In the genomic region with DNA sequence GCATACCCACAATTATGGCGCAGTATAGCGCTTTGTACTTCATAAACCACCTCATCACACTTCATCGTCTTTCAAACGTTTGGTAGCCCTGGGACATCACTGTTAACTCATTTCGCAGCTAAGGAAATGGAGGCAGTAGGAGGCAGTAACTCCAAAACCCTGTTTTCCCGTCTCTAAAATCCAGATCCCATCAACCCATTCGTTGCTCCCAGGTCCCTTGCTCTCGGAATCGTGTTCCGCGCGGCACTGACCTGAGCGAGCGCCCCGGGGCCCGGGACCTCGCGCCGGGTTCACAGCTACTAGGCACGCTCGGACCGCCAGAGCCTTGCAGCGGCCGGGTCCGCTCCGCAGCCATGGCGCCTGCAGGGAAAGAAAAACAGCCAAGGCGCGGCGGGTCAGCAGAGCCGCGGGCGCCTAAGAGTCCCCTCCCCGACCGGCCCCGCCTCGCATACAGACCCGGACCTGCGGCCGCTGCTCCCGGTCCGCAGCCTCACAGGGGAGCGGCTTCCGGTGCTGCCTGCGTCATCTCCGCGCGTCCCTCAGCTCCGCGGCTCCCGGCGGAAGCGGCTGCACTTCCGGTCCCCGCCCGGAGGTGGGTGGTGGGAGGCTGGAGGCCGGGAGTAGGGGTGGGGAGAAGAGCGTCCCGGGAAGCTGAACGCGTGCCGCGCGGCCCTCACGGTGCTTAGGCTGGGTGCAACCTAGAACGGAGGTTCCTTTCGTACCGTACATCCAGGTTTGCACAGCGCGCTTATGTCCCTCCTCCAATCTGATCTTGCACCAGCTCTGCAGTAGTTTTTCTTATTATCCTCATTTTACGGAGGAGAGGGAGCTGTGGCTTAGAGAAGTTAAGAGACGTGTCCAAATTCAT, we compare ENCODE assay signal across 8 cellular contexts. TPM values are rescaled to one million over a fixed set of nuclear protein-coding genes. Genes with fewer than 3 reads are reported as not detected.
DNase-seq lines count a peak whose midpoint lies in the region; ATAC-seq and TF ChIP-seq lines count a peak whose summit lies in the region.

TSS of gene FBXW2 (minus strand) at position 519 of the 868 bp plus-strand sequence. CDS start 5,158 bp downstream, outside the sequence.

- peak; percentile 22 for TF ChIP-seq CTCF in liver (IDR thresholded peaks at IDR 0.05; ENCODE audit: low read depth, low read length, missing input control)

- H3K27me3 ChIP-seq in liver (ENCODE audit: control insufficient read depth in 4 of 4, insufficient read depth in 4 of 4, low read length in 3 of 4): no peaks in the 10 kb centered on the region

- H3K27ac Mint-ChIP-seq in activated CD4-positive, alpha-beta memory T cell treated with anti-CD3 and anti-CD28 coated beads for 36 hours: peak within 1 kb of the TSS; percentile 93

- under 1% methylated on average over 72 of the region's 72 CpGs for WGBS in liver

- H3K4me1 ChIP-seq in liver (ENCODE audit: control insufficient read depth in 4 of 4, insufficient read depth in 4 of 4, low read length in 3 of 4): peaks cover 0 to 46% (median 28%) of the 10 kb centered on the region in 4 donors

- peaks cover 0 to 1% (median 0%) of the 10 kb centered on the region in 4 donors for H3K36me3 ChIP-seq in liver (ENCODE audit: control insufficient read depth in 4 of 4, insufficient read depth in 3 of 4, low read depth in 1 of 4, low read length in 3 of 4)

- peak within 1 kb of the TSS; percentile 80 for H3K4me3 Mint-ChIP-seq in activated CD4-positive, alpha-beta memory T cell treated with anti-CD3 and anti-CD28 coated beads for 36 hours

- peak within 1 kb of the TSS; percentile 98 to 100 (median 98) for H3K4me3 ChIP-seq in liver (ENCODE audit: low read depth in 1 of 3, low read length in 3 of 3)

- no peaks in the 10 kb centered on the region for H3K9me3 ChIP-seq in liver (ENCODE audit: control insufficient read depth in 4 of 4, low read length in 3 of 4)

- peak; percentile 48 to 56 for TF ChIP-seq RAD21 in liver (IDR thresholded peaks at IDR 0.05)

- peaks cover 42% of the 10 kb centered on the region for H3K4me1 Mint-ChIP-seq in activated CD4-positive, alpha-beta memory T cell treated with anti-CD3 and anti-CD28 coated beads for 36 hours (ENCODE audit: low read depth)

- peaks cover 4% of the 10 kb centered on the region for H3K36me3 Mint-ChIP-seq in activated CD4-positive, alpha-beta memory T cell treated with anti-CD3 and anti-CD28 coated beads for 36 hours

- peak within 1 kb of the TSS; percentile 83 to 92 for H3K27ac ChIP-seq in liver (ENCODE audit: low read depth in 1 of 2, low read length in 2 of 2)

- DNase-seq in C1 segment of cervical spinal cord (lab: John Stamatoyannopoulos, UW): peak; percentile 38 to 94 (median 86)
- peak; percentile 66 for DNase-seq in NCI-H748 treated with DMSO at 0.1 percent for 48 hours (lab: John Stamatoyannopoulos, UW)
- DNase-seq in activated CD4-positive, alpha-beta memory T cell treated with anti-CD3 and anti-CD28 coated beads for 36 hours: peak; percentile 95
- peak; percentile 82 to 93 for DNase-seq in dermis microvascular lymphatic vessel endothelial cell (ENCODE audit: low read depth in 2 of 2)
- DNase-seq in stimulated activated CD4-positive, alpha-beta T cell treated with anti-CD3 and anti-CD28 coated beads, Interleukin-4, amount 100 ng/mL, for 1 hour: peak; percentile 88

- H3K9ac ChIP-seq in liver (ENCODE audit: low read depth in 1 of 2, low read length in 2 of 2): peak within 1 kb of the TSS; percentile 94 to 96

- intact Hi-C loops in activated CD4-positive, alpha-beta memory T cell treated with anti-CD3 and anti-CD28 coated beads for 36 hours (cut with micrococcal nuclease): loop anchor here (1.0 to 5.0 kb wide), 6 partner anchors 36 to 409 kb away; partner anchors contain the start of genes PSMD5 and RAB14

- POLR2A ChIA-PET in activated CD4-positive, alpha-beta memory T cell treated with anti-CD3 and anti-CD28 coated beads for 36 hours (lab: Charles Lee): interaction anchor here (0.8 to 2.5 kb wide), 24 partner anchors 8 to 409 kb away, joined by 3 to 32 read pairs (median 4); partner anchors contain the start of genes PHF19, PSMD5, RAB14 and TRAF1

- CTCF ChIA-PET in activated CD4-positive, alpha-beta memory T cell treated with anti-CD3 and anti-CD28 coated beads for 36 hours (lab: Charles Lee): interaction anchor here (0.6 to 1.7 kb wide), 7 partner anchors 38 to 188 kb away, joined by 3 to 8 read pairs (median 4); no protein-coding TSS in a partner anchor

- ATAC-seq in GM19351 (IDR thresholded peaks at IDR 0.05; ENCODE audit: unreplicated experiment) (peak; percentile 94), HG03520 (IDR thresholded peaks at IDR 0.05; ENCODE audit: unreplicated experiment) (peak; percentile 88)

- no peaks in the 10 kb centered on the region for H3K27me3 Mint-ChIP-seq in activated CD4-positive, alpha-beta memory T cell treated with anti-CD3 and anti-CD28 coated beads for 36 hours

- H3K9me3 Mint-ChIP-seq in activated CD4-positive, alpha-beta memory T cell treated with anti-CD3 and anti-CD28 coated beads for 36 hours: no peaks in the 10 kb centered on the region

TF ChIP-seq in liver, 16 proteins besides CTCF, POLR2A, EP300 and RAD21:
- TF ChIP-seq, protein P1, sequence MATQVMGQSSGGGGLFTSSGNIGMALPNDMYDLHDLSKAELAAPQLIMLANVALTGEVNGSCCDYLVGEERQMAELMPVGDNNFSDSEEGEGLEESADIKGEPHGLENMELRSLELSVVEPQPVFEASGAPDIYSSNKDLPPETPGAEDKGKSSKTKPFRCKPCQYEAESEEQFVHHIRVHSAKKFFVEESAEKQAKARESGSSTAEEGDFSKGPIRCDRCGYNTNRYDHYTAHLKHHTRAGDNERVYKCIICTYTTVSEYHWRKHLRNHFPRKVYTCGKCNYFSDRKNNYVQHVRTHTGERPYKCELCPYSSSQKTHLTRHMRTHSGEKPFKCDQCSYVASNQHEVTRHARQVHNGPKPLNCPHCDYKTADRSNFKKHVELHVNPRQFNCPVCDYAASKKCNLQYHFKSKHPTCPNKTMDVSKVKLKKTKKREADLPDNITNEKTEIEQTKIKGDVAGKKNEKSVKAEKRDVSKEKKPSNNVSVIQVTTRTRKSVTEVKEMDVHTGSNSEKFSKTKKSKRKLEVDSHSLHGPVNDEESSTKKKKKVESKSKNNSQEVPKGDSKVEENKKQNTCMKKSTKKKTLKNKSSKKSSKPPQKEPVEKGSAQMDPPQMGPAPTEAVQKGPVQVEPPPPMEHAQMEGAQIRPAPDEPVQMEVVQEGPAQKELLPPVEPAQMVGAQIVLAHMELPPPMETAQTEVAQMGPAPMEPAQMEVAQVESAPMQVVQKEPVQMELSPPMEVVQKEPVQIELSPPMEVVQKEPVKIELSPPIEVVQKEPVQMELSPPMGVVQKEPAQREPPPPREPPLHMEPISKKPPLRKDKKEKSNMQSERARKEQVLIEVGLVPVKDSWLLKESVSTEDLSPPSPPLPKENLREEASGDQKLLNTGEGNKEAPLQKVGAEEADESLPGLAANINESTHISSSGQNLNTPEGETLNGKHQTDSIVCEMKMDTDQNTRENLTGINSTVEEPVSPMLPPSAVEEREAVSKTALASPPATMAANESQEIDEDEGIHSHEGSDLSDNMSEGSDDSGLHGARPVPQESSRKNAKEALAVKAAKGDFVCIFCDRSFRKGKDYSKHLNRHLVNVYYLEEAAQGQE (IDR thresholded peaks at IDR 0.05): peak; percentile 25
- TF ChIP-seq JUND (IDR thresholded peaks at IDR 0.05) (no peak), NR2F2 (IDR thresholded peaks at IDR 0.05) (no peak), SP1 (IDR thresholded peaks at IDR 0.05) (peak; percentile 53), RXRA (IDR thresholded peaks at IDR 0.05) (peak; percentile 6 to 22), TAF1 (conservative IDR thresholded peaks at IDR 0.05) (no peak), FOXA2 (IDR thresholded peaks at IDR 0.05) (no peak), HNF4G (IDR thresholded peaks at IDR 0.05) (no peak), EGR1 (IDR thresholded peaks at IDR 0.05; ENCODE audit: low read depth in 2 of 2) (peak in 1 of 2 donors; percentile 52), MAX (IDR thresholded peaks at IDR 0.05) (no peak), YY1 (IDR thresholded peaks at IDR 0.05) (peak; percentile 62), GABPA (IDR thresholded peaks at IDR 0.05 in 1 of 2, conservative IDR thresholded peaks at IDR 0.05 in 1 of 2) (peak; percentile 88 to 98), FOXA1 (IDR thresholded peaks at IDR 0.05) (no peak)
- TF ChIP-seq, protein P2, sequence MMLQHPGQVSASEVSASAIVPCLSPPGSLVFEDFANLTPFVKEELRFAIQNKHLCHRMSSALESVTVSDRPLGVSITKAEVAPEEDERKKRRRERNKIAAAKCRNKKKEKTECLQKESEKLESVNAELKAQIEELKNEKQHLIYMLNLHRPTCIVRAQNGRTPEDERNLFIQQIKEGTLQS (IDR thresholded peaks at IDR 0.05): no peak
- TF ChIP-seq, protein P3, sequence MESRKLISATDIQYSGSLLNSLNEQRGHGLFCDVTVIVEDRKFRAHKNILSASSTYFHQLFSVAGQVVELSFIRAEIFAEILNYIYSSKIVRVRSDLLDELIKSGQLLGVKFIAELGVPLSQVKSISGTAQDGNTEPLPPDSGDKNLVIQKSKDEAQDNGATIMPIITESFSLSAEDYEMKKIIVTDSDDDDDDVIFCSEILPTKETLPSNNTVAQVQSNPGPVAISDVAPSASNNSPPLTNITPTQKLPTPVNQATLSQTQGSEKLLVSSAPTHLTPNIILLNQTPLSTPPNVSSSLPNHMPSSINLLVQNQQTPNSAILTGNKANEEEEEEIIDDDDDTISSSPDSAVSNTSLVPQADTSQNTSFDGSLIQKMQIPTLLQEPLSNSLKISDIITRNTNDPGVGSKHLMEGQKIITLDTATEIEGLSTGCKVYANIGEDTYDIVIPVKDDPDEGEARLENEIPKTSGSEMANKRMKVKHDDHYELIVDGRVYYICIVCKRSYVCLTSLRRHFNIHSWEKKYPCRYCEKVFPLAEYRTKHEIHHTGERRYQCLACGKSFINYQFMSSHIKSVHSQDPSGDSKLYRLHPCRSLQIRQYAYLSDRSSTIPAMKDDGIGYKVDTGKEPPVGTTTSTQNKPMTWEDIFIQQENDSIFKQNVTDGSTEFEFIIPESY (IDR thresholded peaks at IDR 0.05): peak; percentile 43

RNA-seq across cellular contexts. Expression of gene FBXW2, which starts in this region (rescaled TPM):
- total RNA-seq in activated CD4-positive, alpha-beta memory T cell treated with anti-CD3 and anti-CD28 coated beads for 36 hours: 10 to 100 TPM; 70.2 to 72.5 TPM
- total RNA-seq in dermis microvascular lymphatic vessel endothelial cell (25.7 and 30.2 TPM in 2 replicates), liver (10 to 100 TPM; 28.2 to 40.9 TPM)
- 10 to 100 TPM in 1 of 2 donors, 1 to 10 TPM in 1; 7.0 to 16.7 TPM for polyA plus RNA-seq in liver

Comparison
In these comparisons a context has a peak if more than half of its experiments do, and no peak if none do; other contexts are left out.
1. Peak in every context shown above with its lines: DNase-seq, ATAC-seq, H3K4me3 ChIP-seq and H3K27ac ChIP-seq.